Comparison of ENCODE assay signal across 8 cellular contexts in genomic region chr9:63289971-63290370, GRCh38.
DNase-seq lines count a peak whose midpoint lies in the region; ATAC-seq and TF ChIP-seq lines count a peak whose summit lies in the region.
"Not testable (repeated sequence)": the region's sequence is repeated elsewhere in the genome, so short reads cannot be mapped to it uniquely, and the experiment has no call there.

No MANE protein-coding gene starts in this region.

- H3K4me1 ChIP-seq in BE2C; SJSA1 (replicated peaks); thoracic aorta (ENCODE audit: control insufficient read depth in 1 of 2, low read depth in 2 of 2): not testable (repeated sequence)

- H3K4me3 ChIP-seq in BE2C (ENCODE audit: low read depth, low read length); SJSA1; cardiac fibroblast (replicated peaks in 1 of 2; ENCODE audit: low read depth in 2 of 2, low read length in 2 of 2); thoracic aorta: not testable (repeated sequence)

- DNase-seq in BE2C (peak; percentile 9), HT-29 (ENCODE audit: low spot score) (peak; percentile 57), SJSA1 (ENCODE audit: low read depth in 1 of 2, low spot score in 2 of 2) (peak; percentile 0 to 36), cardiac fibroblast (ENCODE audit: low read depth in 2 of 2) (peak; percentile 12 to 18), globus pallidus (ENCODE audit: low spot score) (peak; percentile 5), left kidney (ENCODE audit: low read depth, low spot score) (peak; percentile 11), putamen (ENCODE audit: low spot score) (peak; percentile 0), thoracic aorta (ENCODE audit: low spot score) (peak; percentile 2)

- ATAC-seq in thoracic aorta (ENCODE audit: insufficient number of reproducible peaks, low FRiP score, low read depth) = not testable (repeated sequence)

- H3K9me3 ChIP-seq in BE2C; SJSA1 (replicated peaks); thoracic aorta: not testable (repeated sequence)

- H3K36me3 ChIP-seq in BE2C, SJSA1, thoracic aorta: not testable (repeated sequence)

- not testable (repeated sequence) for TF ChIP-seq CTCF in BE2C (IDR thresholded peaks at IDR 0.05; ENCODE audit: low read depth, low read length); cardiac fibroblast (IDR thresholded peaks at IDR 0.05; ENCODE audit: low read depth, low read length); thoracic aorta (IDR thresholded peaks at IDR 0.05)

- H3K27ac ChIP-seq in SJSA1, thoracic aorta: not testable (repeated sequence)

- not testable (repeated sequence) for H3K27me3 ChIP-seq in BE2C; SJSA1 (replicated peaks); thoracic aorta (replicated peaks; ENCODE audit: insufficient read depth)

Comparison
In these comparisons a context has a peak if more than half of its experiments do, and no peak if none do; other contexts are left out.
1. DNase-seq: peak in every context shown above with its lines; median percentile 57 in HT-29; 18 in SJSA1; 15 in cardiac fibroblast; 11 in left kidney; 9 in BE2C; 5 in globus pallidus; 2 in thoracic aorta; 0 in putamen.